10 cellular contexts compared by ENCODE assay signal in the genomic region with DNA sequence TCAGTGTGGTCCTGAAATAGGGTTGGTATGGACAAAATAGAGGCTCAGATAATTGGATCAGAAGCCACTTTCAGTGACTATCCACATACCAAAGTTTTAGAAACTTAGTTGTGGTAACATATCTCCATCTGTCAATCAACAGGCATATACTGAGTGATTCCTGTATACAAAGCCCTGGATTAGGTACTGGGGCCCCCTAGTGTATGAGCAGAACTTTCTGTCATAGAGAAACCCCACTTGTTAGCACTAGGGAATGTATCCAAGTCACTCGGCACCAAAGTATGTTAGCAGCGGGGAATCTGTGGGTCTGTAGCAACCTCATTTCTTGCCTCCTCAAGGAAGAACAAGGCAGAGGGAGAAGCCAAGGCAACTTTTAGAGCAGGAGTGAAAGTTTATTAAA. TPM values are rescaled to one million over a fixed set of nuclear protein-coding genes. Genes with fewer than 3 reads are reported as not detected.
DNase-seq lines count a peak whose midpoint lies in the region; ATAC-seq, FAIRE-seq and TF ChIP-seq lines count a peak whose summit lies in the region.
"Had no signal": no experiment of that assay in that cellular context is flagged by ENCODE, and none has a peak within 500 bp of the region (broad histone marks: within the 10 kb centered on the region; RNA-seq: fewer than 3 reads in every experiment).

No MANE protein-coding gene starts in this region.

- H3K27ac Mint-ChIP-seq in activated T-helper 17 cell treated with anti-CD3 and anti-CD28 coated beads, Interleukin-2, amount 50 U/mL, for 72 hours = no peak overlapping the region

- H3K9me3 Mint-ChIP-seq in activated T-helper 17 cell treated with anti-CD3 and anti-CD28 coated beads, Interleukin-2, amount 50 U/mL, for 72 hours = no peaks in the 10 kb centered on the region

- DNase-seq in AG09319 (ENCODE audit: extremely low read depth, low read depth) = no peak
- DNase-seq in kidney tubule cell (ENCODE audit: low spot score) = peak; percentile 33
- DNase-seq in putamen (ENCODE audit: low spot score) = no peak
- no peak for DNase-seq in GM12892 (ENCODE audit: insufficient read length)
- DNase-seq in NOMO-1 (lab: John Stamatoyannopoulos, UW; ENCODE audit: unreplicated experiment in 2 of 2) = no peak
- DNase-seq in G401 (ENCODE audit: low spot score) = no peak
- DNase-seq: NCI-H524 treated with DMSO at 0.1 percent for 48 hours had no signal

- H3K27me3 Mint-ChIP-seq in activated T-helper 17 cell treated with anti-CD3 and anti-CD28 coated beads, Interleukin-2, amount 50 U/mL, for 72 hours = no peaks in the 10 kb centered on the region

- H3K36me3 ChIP-seq in HEK293 (ENCODE audit: control insufficient read depth in 2 of 2, insufficient read depth in 1 of 2, low read length in 2 of 2) = no peaks in the 10 kb centered on the region

- peak; percentile 43 for ATAC-seq in activated T-helper 17 cell treated with anti-CD3 and anti-CD28 coated beads, Interleukin-2, amount 50 U/mL, for 72 hours (replicated peaks)

- no peak overlapping the region for H3K4me3 Mint-ChIP-seq in activated T-helper 17 cell treated with anti-CD3 and anti-CD28 coated beads, Interleukin-2, amount 50 U/mL, for 72 hours

- POLR2A ChIA-PET in HEK293 (lab: Yijun Ruan, JAX) = no interaction called here

- peaks cover 12% of the 10 kb centered on the region for H3K4me1 Mint-ChIP-seq in activated T-helper 17 cell treated with anti-CD3 and anti-CD28 coated beads, Interleukin-2, amount 50 U/mL, for 72 hours

- H3K4me3 ChIP-seq in HEK293 (ENCODE audit: low read depth, low read length) = no peak overlapping the region

- FAIRE-seq in GM12892 (lab: Jason Lieb, UNC) = no peak
- FAIRE-seq: GM12891 had no signal

- CTCF ChIA-PET in HEK293 (lab: Yijun Ruan, JAX) = interaction anchor here (1.2 to 1.3 kb wide), 2 partner anchors 15 to 172 kb away, joined by 6 read pairs; no protein-coding TSS in a partner anchor

- no peaks in the 10 kb centered on the region for H3K9me3 ChIP-seq in HEK293 (ENCODE audit: control insufficient read depth, insufficient read depth, low read depth, low read length)

- TF ChIP-seq POLR2A in GM12892 (IDR thresholded peaks at IDR 0.05; ENCODE audit: low read depth, low read length) = no peak

- H3K36me3 Mint-ChIP-seq in activated T-helper 17 cell treated with anti-CD3 and anti-CD28 coated beads, Interleukin-2, amount 50 U/mL, for 72 hours (ENCODE audit: low read depth) = no peaks in the 10 kb centered on the region

- TF ChIP-seq CTCF in AG09319 (IDR thresholded peaks at IDR 0.05; ENCODE audit: low read depth, low read length) (peak; percentile 41), HEK293 (tag by site-specific recombination; IDR thresholded peaks at IDR 0.05) (no peak)

- in situ Hi-C loops in G401 (cut with HindIII; ENCODE audit: low sequenced_read_pairs) = no loop called here

- H3K4me1 ChIP-seq in HEK293 (ENCODE audit: control insufficient read depth, insufficient read depth, low read length) = peaks cover 6% of the 10 kb centered on the region; the same call in 1 of the 2 replicates

- H3K27ac ChIP-seq in HEK293 (ENCODE audit: extremely low read depth, low read depth, low read length) = no peak overlapping the region

TF ChIP-seq in HEK293, 187 proteins besides CTCF, POLR2A, EP300 and RAD21 (continues in another document):
- no peak for TF ChIP-seq ZNF398 (tag by site-specific recombination; IDR thresholded peaks at IDR 0.05)
- TF ChIP-seq TCF7L2 (IDR thresholded peaks at IDR 0.05; ENCODE audit: borderline replicate concordance, low read depth, low read length) = no peak
- TF ChIP-seq SCRT2 (tag by site-specific recombination; IDR thresholded peaks at IDR 0.05) = peak; percentile 96
- no peak for TF ChIP-seq ZNF645 (tag by site-specific recombination; IDR thresholded peaks at IDR 0.05)
- TF ChIP-seq SCRT1 (tag by site-specific recombination; IDR thresholded peaks at IDR 0.05; ENCODE audit: borderline replicate concordance) = peak; percentile 97
- TF ChIP-seq ZNF248 (tag by site-specific recombination; IDR thresholded peaks at IDR 0.05) = no peak
- no peak for TF ChIP-seq ZNF621 (tag by site-specific recombination; IDR thresholded peaks at IDR 0.05)
- TF ChIP-seq ZBTB11 (tag by site-specific recombination; conservative IDR thresholded peaks at IDR 0.05; ENCODE audit: low read depth) = no peak
- no peak for TF ChIP-seq KLF16 (tag by site-specific recombination; IDR thresholded peaks at IDR 0.05)
- TF ChIP-seq ZNF449 (tag by site-specific recombination; IDR thresholded peaks at IDR 0.05) = no peak
- TF ChIP-seq ZNF792 (tag by site-specific recombination; IDR thresholded peaks at IDR 0.05) = peak; percentile 65; the same call in 1 of the 2 replicates

RNA-seq across cellular contexts. Expression of gene MAP7D3, which starts 50.7 kb away (rescaled TPM):
- 10 to 100 TPM; 13.6 to 18.3 TPM for total RNA-seq in activated T-helper 17 cell treated with anti-CD3 and anti-CD28 coated beads, Interleukin-2, amount 50 U/mL, for 72 hours
- 10.8 TPM for polyA plus RNA-seq in GM12892 (2012; ENCODE audit: missing spikeins)
- total RNA-seq in G401 (2014; rRNA removed; shearing (Covaris generic)) = 9.0 and 12.9 TPM in 2 replicates

RNA-seq across cellular contexts. Expression of gene FHL1, which starts 53.1 kb away (rescaled TPM):
- 10 to 100 TPM; 19.0 to 27.5 TPM for total RNA-seq in activated T-helper 17 cell treated with anti-CD3 and anti-CD28 coated beads, Interleukin-2, amount 50 U/mL, for 72 hours
- polyA plus RNA-seq in GM12892 (2012; ENCODE audit: missing spikeins) = 5.4 TPM
- 4.5 and 5.1 TPM in 2 replicates for total RNA-seq in G401 (2014; rRNA removed; shearing (Covaris generic))
